In genomic region chr18:61360440-61361383, GRCh38 we compare ENCODE assay signal across 9 cellular contexts. TPM values are rescaled to one million over a fixed set of nuclear protein-coding genes. Genes with fewer than 3 reads are reported as not detected.
DNase-seq lines count a peak whose midpoint lies in the region; ATAC-seq lines count a peak whose summit lies in the region.
"Had no signal": no experiment of that assay in that cellular context is flagged by ENCODE, and none has a peak within 500 bp of the region (broad histone marks: within the 10 kb centered on the region; RNA-seq: fewer than 3 reads in every experiment).

No MANE protein-coding gene starts in this region.

- peak overlapping the region in 2 of 3 donors; percentile 8 to 36 for H3K27ac Mint-ChIP-seq in CD4-positive, CD25-positive, alpha-beta regulatory T cell
- H3K27ac Mint-ChIP-seq: natural killer cell had no signal

- DNase-seq in CD4-positive, CD25-positive, alpha-beta regulatory T cell = no peak
- DNase-seq in NOMO-1 treated with dmso at 0.1 percent for 144 hours (lab: John Stamatoyannopoulos, UW; ENCODE audit: unreplicated experiment) = peak; percentile 6
- no peak for DNase-seq in NCI-H748 treated with DMSO at 0.1 percent for 48 hours (lab: John Stamatoyannopoulos, UW)
- no peak for DNase-seq in NCI-H1694 (lab: John Stamatoyannopoulos, UW)
- DNase-seq in NCI-H1105 treated with DMSO at 0.1 percent for 48 hours (lab: John Stamatoyannopoulos, UW) = no peak
- no peak for DNase-seq in HCEC 1CT
- DNase-seq: natural killer cell had no signal

- H3K4me1 ChIP-seq in CD4-positive, CD25-positive, alpha-beta regulatory T cell (ENCODE audit: control insufficient read depth, insufficient read depth, low read length, poor library complexity, severe bottlenecking) = no peaks in the 10 kb centered on the region

- ATAC-seq in CD4-positive, CD25-positive, alpha-beta regulatory T cell (ENCODE audit: low read depth in 2 of 2) = no peak
- ATAC-seq in GM19395 (IDR thresholded peaks at IDR 0.05; ENCODE audit: unreplicated experiment) = peak; percentile 99
- peak; percentile 85 for ATAC-seq in HG03039 (IDR thresholded peaks at IDR 0.05; ENCODE audit: unreplicated experiment)

- no peak overlapping the region for H3K27ac ChIP-seq in CD4-positive, CD25-positive, alpha-beta regulatory T cell (ENCODE audit: insufficient read depth, low read length, poor library complexity, severe bottlenecking)

- peak overlapping the region in 1 of 4 donors; percentile 63 for H3K4me3 Mint-ChIP-seq in CD4-positive, CD25-positive, alpha-beta regulatory T cell
- H3K4me3 Mint-ChIP-seq: natural killer cell had no signal

- peaks cover 0 to 4% (median 0%) of the 10 kb centered on the region in 7 donors for H3K9me3 Mint-ChIP-seq in CD4-positive, CD25-positive, alpha-beta regulatory T cell

- H3K4me3 ChIP-seq in CD4-positive, CD25-positive, alpha-beta regulatory T cell (ENCODE audit: low read depth, low read length) = peak overlapping the region; percentile 19

- H3K36me3 Mint-ChIP-seq in CD4-positive, CD25-positive, alpha-beta regulatory T cell = no peaks in the 10 kb centered on the region
- H3K36me3 Mint-ChIP-seq: natural killer cell had no signal

- no peaks in the 10 kb centered on the region for H3K36me3 ChIP-seq in CD4-positive, CD25-positive, alpha-beta regulatory T cell (ENCODE audit: control insufficient read depth, insufficient read depth, low read length)

- H3K9me3 ChIP-seq in CD4-positive, CD25-positive, alpha-beta regulatory T cell (ENCODE audit: control insufficient read depth in 2 of 2, low read length in 2 of 2) = no peaks in the 10 kb centered on the region

- peaks cover 0 to 4% (median under 1%) of the 10 kb centered on the region in 4 donors for H3K4me1 Mint-ChIP-seq in CD4-positive, CD25-positive, alpha-beta regulatory T cell

- no peaks in the 10 kb centered on the region for H3K27me3 ChIP-seq in CD4-positive, CD25-positive, alpha-beta regulatory T cell (ENCODE audit: control insufficient read depth, insufficient read depth, low read length)

- H3K27me3 Mint-ChIP-seq in CD4-positive, CD25-positive, alpha-beta regulatory T cell = no peaks in the 10 kb centered on the region

RNA-seq across cellular contexts. Expression of gene CDH20, which starts 27.5 kb away (rescaled TPM):
- total RNA-seq in CD4-positive, CD25-positive, alpha-beta regulatory T cell = 0.25 TPM
- under 1 TPM in 1 of 4 donors, not detected in 3; 0.06 TPM for polyA plus RNA-seq in CD4-positive, CD25-positive, alpha-beta regulatory T cell

Comparison
In these comparisons a context has a peak if more than half of its experiments do, and no peak if none do; other contexts are left out.
1. ATAC-seq: peak in GM19395 (single experiment) and HG03039 (single experiment); none in CD4-positive, CD25-positive, alpha-beta regulatory T cell (0 of 2).